Comparison of ENCODE assay signal across 23 cellular contexts in the genomic region with DNA sequence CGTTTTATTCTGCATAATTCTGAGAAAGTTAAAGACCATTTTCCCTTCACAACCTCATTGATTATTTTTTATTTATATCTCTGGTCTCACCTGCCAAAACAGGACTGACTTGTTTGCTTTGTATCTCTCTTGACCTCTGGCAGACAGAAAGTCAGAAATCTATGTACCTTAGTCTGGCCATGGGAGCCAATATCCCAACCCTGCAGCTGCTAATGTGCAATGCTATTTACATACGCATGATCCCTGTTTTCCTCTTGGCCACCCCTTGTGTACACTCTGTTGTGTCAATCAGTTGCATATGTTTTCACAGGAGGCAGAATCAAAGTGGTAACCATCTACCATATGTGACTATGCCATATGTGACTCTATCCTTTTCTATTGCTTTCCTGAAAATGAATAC.
DNase-seq lines count a peak whose midpoint lies in the region; ATAC-seq and TF ChIP-seq lines count a peak whose summit lies in the region.
"Had no signal": no experiment of that assay in that cellular context is flagged by ENCODE, and none has a peak within 500 bp of the region (broad histone marks: within the 10 kb centered on the region; RNA-seq: fewer than 3 reads in every experiment).

No MANE protein-coding gene starts in this region.

- no peaks in the 10 kb centered on the region for H3K36me3 Mint-ChIP-seq in activated T-cell treated with anti-CD3 and anti-CD28 coated beads, Interleukin-2, amount 50 U/mL, for 4 hours (ENCODE audit: insufficient read depth)
- H3K36me3 Mint-ChIP-seq: stimulated activated naive B cell treated with anti-CD40 and anti-IgM and Interleukin-4, amounts not matched to agents 10 μg/mL and 1 μg/mL and 100 μg/mL, for 72 hours had no signal

- intact Hi-C loops in breast epithelium (cut with DNase I; ENCODE audit: low total_unique reads) = no loop called here

- no peaks in the 10 kb centered on the region for H3K4me1 Mint-ChIP-seq in activated T-cell treated with anti-CD3 and anti-CD28 coated beads, Interleukin-2, amount 50 U/mL, for 4 hours (ENCODE audit: low read depth)
- H3K4me1 Mint-ChIP-seq: stimulated activated naive B cell treated with anti-CD40 and anti-IgM and Interleukin-4, amounts not matched to agents 10 μg/mL and 1 μg/mL and 100 μg/mL, for 72 hours had no signal

- no peaks in the 10 kb centered on the region for H3K9me3 ChIP-seq in breast epithelium
- H3K9me3 ChIP-seq: HAP-1, testis had no signal

- H3K4me1 ChIP-seq in breast epithelium = no peaks in the 10 kb centered on the region
- H3K4me1 ChIP-seq: HAP-1, testis had no signal

- H3K27ac ChIP-seq in breast epithelium = no peak overlapping the region
- H3K27ac ChIP-seq: C4-2B, KMS-11, RWPE1, testis had no signal

- ATAC-seq in GM21717 (IDR thresholded peaks at IDR 0.05; ENCODE audit: unreplicated experiment) = no peak
- no peak for ATAC-seq in activated T-cell treated with anti-CD3 and anti-CD28 coated beads, Interleukin-2, amount 50 U/mL, for 4 hours
- ATAC-seq: SK-N-SH treated with all-trans-retinoic acid at 6 μM for 48 hours; stimulated activated naive B cell treated with anti-CD40 and anti-IgM and Interleukin-4, amounts not matched to agents 10 μg/mL and 1 μg/mL and 100 μg/mL, for 72 hours had no signal

- H3K4me3 Mint-ChIP-seq in activated T-cell treated with anti-CD3 and anti-CD28 coated beads, Interleukin-2, amount 50 U/mL, for 4 hours = no peak overlapping the region
- H3K4me3 Mint-ChIP-seq: activated T-cell treated with anti-CD3 and anti-CD28 coated beads, Interleukin-2, amount 50 U/mL, for 24 hours; stimulated activated naive B cell treated with anti-CD40 and anti-IgM and Interleukin-4, amounts not matched to agents 10 μg/mL and 1 μg/mL and 100 μg/mL, for 72 hours had no signal

- no peaks in the 10 kb centered on the region for H3K27me3 Mint-ChIP-seq in activated T-cell treated with anti-CD3 and anti-CD28 coated beads, Interleukin-2, amount 50 U/mL, for 4 hours (ENCODE audit: low read depth)
- H3K27me3 Mint-ChIP-seq: activated T-cell treated with anti-CD3 and anti-CD28 coated beads, Interleukin-2, amount 50 U/mL, for 24 hours; stimulated activated naive B cell treated with anti-CD40 and anti-IgM and Interleukin-4, amounts not matched to agents 10 μg/mL and 1 μg/mL and 100 μg/mL, for 72 hours had no signal

- TF ChIP-seq CTCF in breast epithelium (IDR thresholded peaks at IDR 0.05) = no peak

- peaks cover 3% of the 10 kb centered on the region for H3K9me3 Mint-ChIP-seq in activated T-cell treated with anti-CD3 and anti-CD28 coated beads, Interleukin-2, amount 50 U/mL, for 4 hours

- no peak overlapping the region for H3K4me3 ChIP-seq in breast epithelium
- H3K4me3 ChIP-seq: HAP-1, testis had no signal

- DNase-seq in DMS153 (lab: John Stamatoyannopoulos, UW) (peak; percentile 89), NCI-H1092 (lab: John Stamatoyannopoulos, UW) (peak; percentile 60), NCI-H510A (lab: John Stamatoyannopoulos, UW) (peak; percentile 79), SHP77 treated with DMSO at 0.1 percent for 48 hours (lab: John Stamatoyannopoulos, UW) (peak; percentile 95), breast epithelium (ENCODE audit: low spot score in 2 of 2) (no peak)
- no peak for DNase-seq in effector CD4-positive, alpha-beta T cell
- no peak for DNase-seq in activated T-cell treated with anti-CD3 and anti-CD28 coated beads, Interleukin-2, amount 50 U/mL, for 4 hours
- DNase-seq: activated CD4-positive, alpha-beta T cell treated with anti-CD3 and anti-CD28 coated beads for 1 hour; activated CD8-positive, alpha-beta memory T cell treated with anti-CD3 and anti-CD28 coated beads for 24 hours; activated naive CD4-positive, alpha-beta T cell treated with anti-CD3 and anti-CD28 coated beads, Interleukin-2, amount 50 U/mL, for 16 hours; activated T-cell treated with anti-CD3 and anti-CD28 coated beads, Interleukin-2, amount 50 U/mL, for 24 hours; anterior cingulate cortex; GDM1; MV-4-11; small intestine; stimulated activated naive B cell treated with anti-CD40 and anti-IgM and Interleukin-4, amounts not matched to agents 10 μg/mL and 1 μg/mL and 100 μg/mL, for 72 hours; testis had no signal

- H3K36me3 ChIP-seq in breast epithelium = no peaks in the 10 kb centered on the region
- H3K36me3 ChIP-seq: HAP-1 had no signal

- no peak for TF ChIP-seq POLR2A in breast epithelium (IDR thresholded peaks at IDR 0.05)

- H3K27me3 ChIP-seq in breast epithelium = no peaks in the 10 kb centered on the region
- H3K27me3 ChIP-seq: testis had no signal

Comparison
In these comparisons a context has a peak if more than half of its experiments do, and no peak if none do; other contexts are left out.
1. DNase-seq: peak in DMS153 (single experiment), NCI-H1092 (single experiment), NCI-H510A (single experiment) and SHP77 treated with DMSO at 0.1 percent for 48 hours (single experiment); none in effector CD4-positive, alpha-beta T cell (single experiment), activated T-cell treated with anti-CD3 and anti-CD28 coated beads, Interleukin-2, amount 50 U/mL, for 4 hours (single experiment) and breast epithelium (0 of 2).